1 cellular context compared by ENCODE assay signal in genomic region chr13:33260168-33261098, GRCh38.
TF ChIP-seq lines count a peak whose summit lies in the region.

No MANE protein-coding gene starts in this region.

TF ChIP-seq in HepG2, 621 proteins besides CTCF, POLR2A, EP300 and RAD21 (continued from another document and continues in another):
- TF ChIP-seq ZNF18 (CRISPR knock-in tag; IDR thresholded peaks at IDR 0.05; ENCODE audit: insufficient replicate concordance) (peak; percentile 33), RORA (CRISPR knock-in tag; IDR thresholded peaks at IDR 0.05) (no peak), PTBP1 (IDR thresholded peaks at IDR 0.05; ENCODE audit: low read depth, low read length, poor library complexity, severe bottlenecking) (no peak), KDM1A (CRISPR knock-in tag; IDR thresholded peaks at IDR 0.05) (no peak), CHD4 (IDR thresholded peaks at IDR 0.05; ENCODE audit: borderline replicate concordance, low read length) (peak; percentile 87; the same call in 1 of the 2 replicates), CREM (IDR thresholded peaks at IDR 0.05) (peak; percentile 96), CREM (CRISPR knock-in tag; IDR thresholded peaks at IDR 0.05) (no peak), ZNF33B (CRISPR knock-in tag; IDR thresholded peaks at IDR 0.05) (no peak), ZNF564 (CRISPR knock-in tag; IDR thresholded peaks at IDR 0.05) (peak; percentile 32; the same call in 1 of the 2 replicates), NFYB (CRISPR knock-in tag; IDR thresholded peaks at IDR 0.05) (peak; percentile 9; the same call in 1 of the 2 replicates), ZNF460 (CRISPR knock-in tag; IDR thresholded peaks at IDR 0.05; ENCODE audit: borderline replicate concordance) (no peak; the same call in 1 of the 2 replicates), ZNF275 (CRISPR knock-in tag; IDR thresholded peaks at IDR 0.05; ENCODE audit: borderline replicate concordance) (no peak), HMGA1 (CRISPR knock-in tag; conservative IDR thresholded peaks at IDR 0.05) (no peak), ZBTB37 (CRISPR knock-in tag; IDR thresholded peaks at IDR 0.05) (no peak), ZSCAN25 (CRISPR knock-in tag; IDR thresholded peaks at IDR 0.05) (no peak), PAX8 (CRISPR knock-in tag; IDR thresholded peaks at IDR 0.05; ENCODE audit: borderline replicate concordance) (no peak), SNAI1 (CRISPR knock-in tag; IDR thresholded peaks at IDR 0.05; ENCODE audit: borderline replicate concordance) (no peak), ZNF720 (CRISPR knock-in tag; IDR thresholded peaks at IDR 0.05) (no peak), ZNF784 (CRISPR knock-in tag; IDR thresholded peaks at IDR 0.05; ENCODE audit: borderline replicate concordance) (no peak), ZNF512 (CRISPR knock-in tag; IDR thresholded peaks at IDR 0.05) (no peak), ZNF672 (CRISPR knock-in tag; IDR thresholded peaks at IDR 0.05) (no peak), RBFOX2 (IDR thresholded peaks at IDR 0.05; ENCODE audit: low read depth, low read length) (peak; percentile 57; the same call in 1 of the 2 replicates), KLF12 (CRISPR knock-in tag; IDR thresholded peaks at IDR 0.05; ENCODE audit: borderline replicate concordance) (no peak), ETV5 (CRISPR knock-in tag; IDR thresholded peaks at IDR 0.05; ENCODE audit: borderline replicate concordance) (peak; percentile 96), NFATC3 (CRISPR knock-in tag; IDR thresholded peaks at IDR 0.05) (no peak), ZNF17 (CRISPR knock-in tag; IDR thresholded peaks at IDR 0.05) (no peak), SIX4 (CRISPR knock-in tag; IDR thresholded peaks at IDR 0.05) (peak; percentile 73), SAP130 (CRISPR knock-in tag; IDR thresholded peaks at IDR 0.05; ENCODE audit: low read depth) (peak; percentile 88), FOSL2 (CRISPR knock-in tag; IDR thresholded peaks at IDR 0.05) (peak; percentile 93), SP140L (CRISPR knock-in tag; IDR thresholded peaks at IDR 0.05; ENCODE audit: borderline replicate concordance) (no peak), NFE2L2 (IDR thresholded peaks at IDR 0.05; ENCODE audit: low read length) (no peak), GTF3A (CRISPR knock-in tag; conservative IDR thresholded peaks at IDR 0.05) (no peak), NFAT5 (CRISPR knock-in tag; IDR thresholded peaks at IDR 0.05) (no peak), ATF5 (CRISPR knock-in tag; IDR thresholded peaks at IDR 0.05; ENCODE audit: low read depth) (no peak), GATAD2A (CRISPR knock-in tag; IDR thresholded peaks at IDR 0.05) (peak; percentile 98), ZNF337 (CRISPR knock-in tag; IDR thresholded peaks at IDR 0.05; ENCODE audit: borderline replicate concordance, low read depth) (no peak), MED8 (CRISPR knock-in tag; IDR thresholded peaks at IDR 0.05; ENCODE audit: insufficient replicate concordance) (peak; percentile 79), ATF1 (CRISPR knock-in tag; IDR thresholded peaks at IDR 0.05) (peak; percentile 43; the same call in 1 of the 2 replicates), ZNF251 (CRISPR knock-in tag; IDR thresholded peaks at IDR 0.05) (no peak), ZSCAN30 (CRISPR knock-in tag; IDR thresholded peaks at IDR 0.05) (no peak), CEBPB (IDR thresholded peaks at IDR 0.05; ENCODE audit: borderline replicate concordance, low read depth, low read length) (peak; percentile 95), NFE2 (CRISPR knock-in tag; IDR thresholded peaks at IDR 0.05) (no peak), AGO2 (optimal IDR thresholded peaks at IDR 0.05; ENCODE audit: low read depth, low read length) (no peak), RNF2 (conservative IDR thresholded peaks at IDR 0.05; ENCODE audit: low read depth) (no peak)
- TF ChIP-seq, protein P1, sequence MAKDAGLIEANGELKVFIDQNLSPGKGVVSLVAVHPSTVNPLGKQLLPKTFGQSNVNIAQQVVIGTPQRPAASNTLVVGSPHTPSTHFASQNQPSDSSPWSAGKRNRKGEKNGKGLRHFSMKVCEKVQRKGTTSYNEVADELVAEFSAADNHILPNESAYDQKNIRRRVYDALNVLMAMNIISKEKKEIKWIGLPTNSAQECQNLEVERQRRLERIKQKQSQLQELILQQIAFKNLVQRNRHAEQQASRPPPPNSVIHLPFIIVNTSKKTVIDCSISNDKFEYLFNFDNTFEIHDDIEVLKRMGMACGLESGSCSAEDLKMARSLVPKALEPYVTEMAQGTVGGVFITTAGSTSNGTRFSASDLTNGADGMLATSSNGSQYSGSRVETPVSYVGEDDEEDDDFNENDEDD (CRISPR knock-in tag; IDR thresholded peaks at IDR 0.05; ENCODE audit: borderline replicate concordance): no peak
- TF ChIP-seq, protein P2, sequence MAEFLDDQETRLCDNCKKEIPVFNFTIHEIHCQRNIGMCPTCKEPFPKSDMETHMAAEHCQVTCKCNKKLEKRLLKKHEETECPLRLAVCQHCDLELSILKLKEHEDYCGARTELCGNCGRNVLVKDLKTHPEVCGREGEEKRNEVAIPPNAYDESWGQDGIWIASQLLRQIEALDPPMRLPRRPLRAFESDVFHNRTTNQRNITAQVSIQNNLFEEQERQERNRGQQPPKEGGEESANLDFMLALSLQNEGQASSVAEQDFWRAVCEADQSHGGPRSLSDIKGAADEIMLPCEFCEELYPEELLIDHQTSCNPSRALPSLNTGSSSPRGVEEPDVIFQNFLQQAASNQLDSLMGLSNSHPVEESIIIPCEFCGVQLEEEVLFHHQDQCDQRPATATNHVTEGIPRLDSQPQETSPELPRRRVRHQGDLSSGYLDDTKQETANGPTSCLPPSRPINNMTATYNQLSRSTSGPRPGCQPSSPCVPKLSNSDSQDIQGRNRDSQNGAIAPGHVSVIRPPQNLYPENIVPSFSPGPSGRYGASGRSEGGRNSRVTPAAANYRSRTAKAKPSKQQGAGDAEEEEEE (CRISPR knock-in tag; IDR thresholded peaks at IDR 0.05; ENCODE audit: borderline replicate concordance): no peak
- TF ChIP-seq, protein P3, sequence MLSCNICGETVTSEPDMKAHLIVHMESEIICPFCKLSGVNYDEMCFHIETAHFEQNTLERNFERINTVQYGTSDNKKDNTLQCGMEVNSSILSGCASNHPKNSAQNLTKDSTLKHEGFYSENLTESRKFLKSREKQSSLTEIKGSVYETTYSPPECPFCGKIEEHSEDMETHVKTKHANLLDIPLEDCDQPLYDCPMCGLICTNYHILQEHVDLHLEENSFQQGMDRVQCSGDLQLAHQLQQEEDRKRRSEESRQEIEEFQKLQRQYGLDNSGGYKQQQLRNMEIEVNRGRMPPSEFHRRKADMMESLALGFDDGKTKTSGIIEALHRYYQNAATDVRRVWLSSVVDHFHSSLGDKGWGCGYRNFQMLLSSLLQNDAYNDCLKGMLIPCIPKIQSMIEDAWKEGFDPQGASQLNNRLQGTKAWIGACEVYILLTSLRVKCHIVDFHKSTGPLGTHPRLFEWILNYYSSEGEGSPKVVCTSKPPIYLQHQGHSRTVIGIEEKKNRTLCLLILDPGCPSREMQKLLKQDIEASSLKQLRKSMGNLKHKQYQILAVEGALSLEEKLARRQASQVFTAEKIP (CRISPR knock-in tag; IDR thresholded peaks at IDR 0.05; ENCODE audit: borderline replicate concordance): no peak
- TF ChIP-seq, protein P4, sequence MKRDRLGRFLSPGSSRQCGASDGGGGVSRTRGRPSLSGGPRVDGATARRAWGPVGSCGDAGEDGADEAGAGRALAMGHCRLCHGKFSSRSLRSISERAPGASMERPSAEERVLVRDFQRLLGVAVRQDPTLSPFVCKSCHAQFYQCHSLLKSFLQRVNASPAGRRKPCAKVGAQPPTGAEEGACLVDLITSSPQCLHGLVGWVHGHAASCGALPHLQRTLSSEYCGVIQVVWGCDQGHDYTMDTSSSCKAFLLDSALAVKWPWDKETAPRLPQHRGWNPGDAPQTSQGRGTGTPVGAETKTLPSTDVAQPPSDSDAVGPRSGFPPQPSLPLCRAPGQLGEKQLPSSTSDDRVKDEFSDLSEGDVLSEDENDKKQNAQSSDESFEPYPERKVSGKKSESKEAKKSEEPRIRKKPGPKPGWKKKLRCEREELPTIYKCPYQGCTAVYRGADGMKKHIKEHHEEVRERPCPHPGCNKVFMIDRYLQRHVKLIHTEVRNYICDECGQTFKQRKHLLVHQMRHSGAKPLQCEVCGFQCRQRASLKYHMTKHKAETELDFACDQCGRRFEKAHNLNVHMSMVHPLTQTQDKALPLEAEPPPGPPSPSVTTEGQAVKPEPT (CRISPR knock-in tag; IDR thresholded peaks at IDR 0.05; ENCODE audit: low read depth): no peak
